15 cellular contexts compared by ENCODE assay signal in the genomic region with DNA sequence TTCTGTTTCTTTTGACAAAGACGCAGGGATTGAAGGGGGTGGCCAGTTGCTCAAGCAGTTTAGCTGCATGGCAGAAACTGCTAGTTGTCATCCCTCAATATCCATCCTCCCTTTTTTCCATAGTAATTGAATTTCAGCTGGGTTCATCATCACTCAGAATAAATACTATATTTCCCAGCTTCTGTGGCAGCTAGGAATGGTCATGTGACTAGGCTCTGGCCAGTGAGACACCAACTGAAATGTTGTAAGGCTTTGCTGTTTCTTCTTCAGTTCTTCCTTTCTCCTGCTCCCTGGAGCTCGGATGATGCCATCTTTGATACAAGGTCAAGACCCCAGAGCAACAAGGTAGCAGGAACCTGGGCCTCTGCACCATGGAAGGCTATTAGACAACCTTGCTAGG.
A peak's percentile ranks its signal among the peaks of the same experiment; 100 is the strongest.
DNase-seq lines count a peak whose midpoint lies in the region; ATAC-seq, FAIRE-seq and TF ChIP-seq lines count a peak whose summit lies in the region.
"Had no signal": no experiment of that assay in that cellular context is flagged by ENCODE, and none has a peak within 500 bp of the region (broad histone marks: within the 10 kb centered on the region; RNA-seq: fewer than 3 reads in every experiment).

No MANE protein-coding gene starts in this region.

- no peak overlapping the region for H2BK120ac ChIP-seq in IMR-90 (ENCODE audit: low read depth, low read length)

- BruUV-seq in IMR-90 (replicated peaks; lab: Mats Ljungman, UMichigan), result no TSS peak
- no TSS peak for BruUV-seq in K562 (replicated peaks; lab: Mats Ljungman, UMichigan)

- DNase-seq in IMR-90, result no peak
- DNase-seq in K562 (ENCODE audit: extremely low read depth in 1 of 4, low spot score in 3 of 4), result no peak
- no peak for DNase-seq in keratinocyte (ENCODE audit: low read depth, low spot score)
- DNase-seq in thoracic aorta (ENCODE audit: low spot score), result no peak
- DNase-seq in progenitor cell of endocrine pancreas (ENCODE audit: low spot score, unreplicated experiment), result no peak
- no peak for DNase-seq in NCI-H146 treated with DMSO at 0.1 percent for 48 hours (lab: John Stamatoyannopoulos, UW; ENCODE audit: unreplicated experiment)
- DNase-seq: 8988T; AML-193; CD4-positive, CD25-positive, alpha-beta regulatory T cell; DMS53; GF-D8; H7 had no signal

- no peak overlapping the region for H2BK5ac ChIP-seq in IMR-90 (ENCODE audit: low read depth, low read length, poor library complexity, severe bottlenecking)

- peaks cover 23% of the 10 kb centered on the region for H3K9me1 ChIP-seq in IMR-90 (ENCODE audit: insufficient read depth, low read length)
- H3K9me1 ChIP-seq in K562 (ENCODE audit: control insufficient read depth, insufficient read depth, low read length), result no peaks in the 10 kb centered on the region
- H3K9me1 ChIP-seq in keratinocyte (ENCODE audit: control insufficient read depth, extremely low read depth, insufficient read depth, low read length), result no peaks in the 10 kb centered on the region

- H3K27me3 Mint-ChIP-seq in progenitor cell of endocrine pancreas, result no peaks in the 10 kb centered on the region
- H3K27me3 Mint-ChIP-seq: CD4-positive, CD25-positive, alpha-beta regulatory T cell had no signal

- no peaks in the 10 kb centered on the region for H4K20me1 ChIP-seq in IMR-90 (ENCODE audit: insufficient read depth, low read length)
- peaks cover 6% of the 10 kb centered on the region; the same call in 1 of the 2 replicates for H4K20me1 ChIP-seq in K562 (replicated peaks; ENCODE audit: control insufficient read depth, insufficient read depth, low read length)
- no peaks in the 10 kb centered on the region for H4K20me1 ChIP-seq in keratinocyte (ENCODE audit: control insufficient read depth, extremely low read depth, insufficient read depth, low read length)
- H4K20me1 ChIP-seq: BLaER1 had no signal

- no peak for TF ChIP-seq CTCF in IMR-90 (conservative IDR thresholded peaks at IDR 0.05; ENCODE audit: low read depth, low read length)
- no peak for TF ChIP-seq CTCF in K562 (IDR thresholded peaks at IDR 0.05 in 2 of 3, conservative IDR thresholded peaks at IDR 0.05 in 1 of 3; ENCODE audit: insufficient read depth in 2 of 3, low read depth in 1 of 3, low read length in 3 of 3)
- no peak for TF ChIP-seq CTCF in keratinocyte (optimal IDR thresholded peaks at IDR 0.05 in 1 of 3, IDR thresholded peaks at IDR 0.05 in 1 of 3, conservative IDR thresholded peaks at IDR 0.05 in 1 of 3; ENCODE audit: extremely low read depth in 1 of 3, insufficient read depth in 2 of 3, low read length in 3 of 3)
- TF ChIP-seq CTCF in thoracic aorta (IDR thresholded peaks at IDR 0.05), result no peak
- TF ChIP-seq CTCF in progenitor cell of endocrine pancreas (IDR thresholded peaks at IDR 0.05; ENCODE audit: unreplicated experiment), result no peak

- FAIRE-seq in K562 (lab: Jason Lieb, UNC), result no peak
- FAIRE-seq in keratinocyte (lab: Jason Lieb, UNC), result peak; percentile 13

- H3K27me3 ChIP-seq in IMR-90 (ENCODE audit: control insufficient read depth, insufficient read depth, low read length) (no peaks in the 10 kb centered on the region), K562 (ENCODE audit: control insufficient read depth in 2 of 2, insufficient read depth in 2 of 2, low read length in 2 of 2) (peaks cover 22 to 66% of the 10 kb centered on the region in 2 experiments), keratinocyte (ENCODE audit: control insufficient read depth, extremely low read depth, insufficient read depth, low read length) (no peaks in the 10 kb centered on the region), thoracic aorta (replicated peaks; ENCODE audit: insufficient read depth) (no peaks in the 10 kb centered on the region)
- H3K27me3 ChIP-seq: BLaER1 had no signal

- TF ChIP-seq RAD21 in IMR-90 (IDR thresholded peaks at IDR 0.05; ENCODE audit: low read length) (no peak), K562 (CRISPR knock-in tag; conservative IDR thresholded peaks at IDR 0.05 in 1 of 2, IDR thresholded peaks at IDR 0.05 in 1 of 2) (no peak)

- H3K36me3 ChIP-seq in IMR-90 (ENCODE audit: control insufficient read depth, insufficient read depth, low read length) (peaks cover 4% of the 10 kb centered on the region), K562 (ENCODE audit: control insufficient read depth, insufficient read depth, low read length) (no peaks in the 10 kb centered on the region), keratinocyte (ENCODE audit: control insufficient read depth in 2 of 2, extremely low read depth in 1 of 2, insufficient read depth in 2 of 2, low read length in 2 of 2) (no peaks in the 10 kb centered on the region), thoracic aorta (peaks cover 4% of the 10 kb centered on the region)

- H3K18ac ChIP-seq in IMR-90 (ENCODE audit: low read depth, low read length), result no peak overlapping the region

- H3K27ac ChIP-seq in IMR-90 (ENCODE audit: insufficient read depth, low read length), result no peak overlapping the region
- no peak overlapping the region for H3K27ac ChIP-seq in K562 (ENCODE audit: extremely low read depth, low read depth, low read length)
- no peak overlapping the region for H3K27ac ChIP-seq in keratinocyte (ENCODE audit: control insufficient read depth, insufficient read depth, low read length)
- H3K27ac ChIP-seq in thoracic aorta, result peak overlapping the region; percentile 86 to 90
- H3K27ac ChIP-seq: BLaER1 had no signal

- H4K8ac ChIP-seq in IMR-90 (ENCODE audit: low read depth in 2 of 2, low read length in 2 of 2), result no peak overlapping the region

- H3K9me3 ChIP-seq in IMR-90 (ENCODE audit: control insufficient read depth, insufficient read depth, low read length) (no peaks in the 10 kb centered on the region), K562 (replicated peaks; ENCODE audit: control insufficient read depth, insufficient read depth, low read depth, low read length) (no peaks in the 10 kb centered on the region; the same call in 1 of the 2 replicates), keratinocyte (ENCODE audit: control insufficient read depth, low read depth, low read length) (no peaks in the 10 kb centered on the region), thoracic aorta (no peaks in the 10 kb centered on the region)
- H3K9me3 ChIP-seq: BLaER1 had no signal

- WGBS in IMR-90 (ENCODE audit: extremely low coverage in 2 of 2, insufficient read length in 1 of 2), 2 experiments, result no CpG with 5 or more reads among the region's 2 CpGs
- 13% methylated on average over 2 of the region's 2 CpGs for WGBS in K562 (ENCODE audit: insufficient coverage, low coverage, missing lambda C conversion rate)

- H4K91ac ChIP-seq in IMR-90 (ENCODE audit: insufficient read depth, low read depth, low read length), result no peak overlapping the region

- no peak for TF ChIP-seq EP300 in K562 (IDR thresholded peaks at IDR 0.05; ENCODE audit: low read length)

- H2BK15ac ChIP-seq in IMR-90 (ENCODE audit: low read depth, low read length), result no peak overlapping the region

- ATAC-seq in IMR-90 (ENCODE audit: low read depth) (no peak), K562 (no peak), thoracic aorta (ENCODE audit: insufficient number of reproducible peaks, low FRiP score, low read depth) (no peak), GM19397 (IDR thresholded peaks at IDR 0.05; ENCODE audit: unreplicated experiment) (no peak)
- ATAC-seq: GM23338 had no signal

- H3K79me1 ChIP-seq in IMR-90 (ENCODE audit: low read depth in 1 of 2, low read length in 2 of 2), result no peaks in the 10 kb centered on the region

- intact Hi-C loops in IMR-90 (cut with micrococcal nuclease) (no loop called here), K562 (cut with micrococcal nuclease) (no loop called here)

- H3K4me2 ChIP-seq in IMR-90 (ENCODE audit: low read depth, low read length) (no peak overlapping the region), K562 (ENCODE audit: insufficient read depth, low read length) (no peak overlapping the region), keratinocyte (ENCODE audit: control insufficient read depth, extremely low read depth, insufficient read depth, low read depth, low read length) (no peak overlapping the region)
- H3K4me2 ChIP-seq: BLaER1, GM23338 had no signal

- no peak overlapping the region for H2AK5ac ChIP-seq in IMR-90 (ENCODE audit: low read depth, low read length)

- CTCF ChIA-PET in IMR-90 (lab: Yijun Ruan, JAX) (no interaction called here), K562 (lab: Yijun Ruan, JAX; ENCODE audit: low intra/inter-chr PET ratio) (no interaction called here)

- H4K5ac ChIP-seq in IMR-90 (ENCODE audit: low read depth, low read length), result no peak overlapping the region

- POLR2A ChIA-PET in IMR-90 (lab: Charles Lee; ENCODE audit: unreplicated experiment) (no interaction called here), K562 (lab: Yijun Ruan, JAX) (interaction anchor here (1.0 to 1.3 kb wide), 3 partner anchors 8 to 12 kb away, joined by 3 to 6 read pairs (median 4); no protein-coding TSS in a partner anchor)

- dilution Hi-C loops in IMR-90 (cut with HindIII; ENCODE audit: low sequenced_read_pairs, unreplicated experiment), result no loop called here
- dilution Hi-C loops in keratinocyte (cut with MboI; ENCODE audit: extremely low pct_ligation_motif_present, low sequenced_read_pairs), result no loop called here

- no peak overlapping the region for H2BK20ac ChIP-seq in IMR-90 (ENCODE audit: low read depth, low read length)

- no peak overlapping the region for H2AFZ ChIP-seq in IMR-90 (replicated peaks; ENCODE audit: low read length, poor library complexity)
- no peak overlapping the region for H2AFZ ChIP-seq in K562 (ENCODE audit: low read depth, low read length)
- H2AFZ ChIP-seq in keratinocyte (ENCODE audit: control insufficient read depth, low read length), result no peak overlapping the region
- H2AFZ ChIP-seq: GM23338 had no signal

- in situ Hi-C loops in IMR-90 (cut with MboI; ENCODE audit: low sequenced_read_pairs), result no loop called here
- in situ Hi-C loops in K562 (cut with MboI), result no loop called here

- H2AK9ac ChIP-seq in IMR-90 (replicated peaks; ENCODE audit: low read depth, low read length, poor library complexity), result no peak overlapping the region

- H3K4me1 ChIP-seq in IMR-90 (ENCODE audit: control insufficient read depth, insufficient read depth, low read length) (peaks cover 11% of the 10 kb centered on the region; the same call in 1 of the 2 replicates), K562 (replicated peaks in 1 of 2; ENCODE audit: control insufficient read depth in 2 of 2, insufficient read depth in 2 of 2, low read length in 2 of 2) (no peaks in the 10 kb centered on the region; a peak in 1 of 5 replicates), keratinocyte (ENCODE audit: control insufficient read depth, extremely low read depth, insufficient read depth, low read length) (peaks cover 7% of the 10 kb centered on the region), thoracic aorta (ENCODE audit: control insufficient read depth in 1 of 2, low read depth in 2 of 2) (peaks cover 32 to 53% of the 10 kb centered on the region in 2 donors)
- H3K4me1 ChIP-seq: BLaER1 had no signal

- H3K79me2 ChIP-seq in K562 (ENCODE audit: control insufficient read depth, insufficient read depth, low read length) (no peaks in the 10 kb centered on the region), keratinocyte (ENCODE audit: control insufficient read depth, insufficient read depth, low read length) (no peaks in the 10 kb centered on the region)

- TF ChIP-seq POLR2A in IMR-90 (IDR thresholded peaks at IDR 0.05; ENCODE audit: low read depth, low read length) (no peak), K562 (conservative IDR thresholded peaks at IDR 0.05) (no peak)

- H3K27ac Mint-ChIP-seq in progenitor cell of endocrine pancreas, result no peak overlapping the region
- H3K27ac Mint-ChIP-seq: CD4-positive, CD25-positive, alpha-beta regulatory T cell; GM23338 had no signal

- no peaks in the 10 kb centered on the region for H3K9me3 Mint-ChIP-seq in progenitor cell of endocrine pancreas (ENCODE audit: low read depth)
- H3K9me3 Mint-ChIP-seq: GM23338 had no signal

- no peak overlapping the region for H3K23ac ChIP-seq in IMR-90 (ENCODE audit: low read depth, low read length)

- H3K14ac ChIP-seq in IMR-90 (replicated peaks; ENCODE audit: low read depth, low read length), result no peak overlapping the region

- peaks cover 11% of the 10 kb centered on the region for H3K36me3 Mint-ChIP-seq in progenitor cell of endocrine pancreas (ENCODE audit: insufficient read depth)

- H3K56ac ChIP-seq in IMR-90 (ENCODE audit: extremely low read depth, insufficient read depth, low read length), result no peak overlapping the region

- H3K4me3 Mint-ChIP-seq in progenitor cell of endocrine pancreas (ENCODE audit: low read depth), result no peak overlapping the region
- H3K4me3 Mint-ChIP-seq: CD4-positive, CD25-positive, alpha-beta regulatory T cell; GM23338 had no signal

- no peaks in the 10 kb centered on the region for H3K4me1 Mint-ChIP-seq in progenitor cell of endocrine pancreas (ENCODE audit: low read depth)
- H3K4me1 Mint-ChIP-seq: CD4-positive, CD25-positive, alpha-beta regulatory T cell; GM23338 had no signal

- H3K4me3 ChIP-seq in IMR-90 (ENCODE audit: insufficient read depth, low read depth, low read length) (no peak overlapping the region), K562 (no peak overlapping the region), keratinocyte (ENCODE audit: control insufficient read depth in 2 of 3, extremely low read depth in 1 of 3, insufficient read depth in 2 of 3, low read depth in 1 of 3, low read length in 3 of 3) (no peak overlapping the region), thoracic aorta (no peak overlapping the region)
- H3K4me3 ChIP-seq: BLaER1, GM23338 had no signal

- H3K9ac ChIP-seq in IMR-90 (ENCODE audit: low read depth, low read length), result no peak overlapping the region
- no peak overlapping the region for H3K9ac ChIP-seq in K562 (ENCODE audit: insufficient read depth in 1 of 2, low read depth in 2 of 2, low read length in 2 of 2)
- H3K9ac ChIP-seq in keratinocyte (ENCODE audit: control insufficient read depth, extremely low read depth, insufficient read depth, low read length), result no peak overlapping the region
- H3K9ac ChIP-seq: BLaER1 had no signal

- no peak overlapping the region for H3K4ac ChIP-seq in IMR-90 (ENCODE audit: low read depth, low read length)

Comparison
In these comparisons a context has a peak if more than half of its experiments do, and no peak if none do; other contexts are left out.
1. H3K27ac ChIP-seq: peak in thoracic aorta (2 of 2); none in IMR-90 (single experiment), K562 (single experiment) and keratinocyte (single experiment).